ENCODE assay signal across 22 cellular contexts in the genomic region with DNA sequence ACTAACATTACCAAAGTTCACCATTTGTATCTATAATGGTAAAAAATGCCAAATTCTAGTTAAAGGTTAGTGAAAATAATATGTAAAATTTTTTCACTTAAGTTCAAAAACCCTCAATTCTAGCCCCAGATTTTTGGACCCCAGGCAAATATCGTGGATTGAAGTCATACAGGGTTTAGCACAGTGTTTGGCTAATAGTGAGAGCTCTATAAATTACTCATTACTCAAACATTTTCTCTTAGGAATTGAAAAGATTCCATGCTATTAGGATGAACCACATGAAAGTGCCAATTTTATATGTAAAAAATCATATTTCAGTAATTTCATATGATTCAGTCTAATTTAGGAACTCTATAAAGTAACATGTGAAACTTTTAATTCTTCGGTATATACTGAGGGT.
"Had no signal": no experiment of that assay in that cellular context is flagged by ENCODE, and none has a peak within 500 bp of the region (broad histone marks: within the 10 kb centered on the region; RNA-seq: fewer than 3 reads in every experiment).

No MANE protein-coding gene starts in this region.

- H3K27ac ChIP-seq: adrenal gland, ascending aorta, heart right ventricle, lower lobe of right lung, testis, uterus had no signal

- H3K36me3 ChIP-seq: adrenal gland, ascending aorta, heart right ventricle, lower lobe of right lung, uterus had no signal

- DNase-seq: activated CD8-positive, alpha-beta memory T cell treated with anti-CD3 and anti-CD28 coated beads for 24 hours; activated CD8-positive, alpha-beta memory T cell treated with anti-CD3 and anti-CD28 coated beads, Interleukin-2, amount 50 U/mL, for 4 hours; activated naive CD4-positive, alpha-beta T cell; activated T-cell treated with anti-CD3 and anti-CD28 coated beads, Interleukin-2, amount 50 U/mL, for 4 hours; adrenal gland; effector memory CD4-positive, alpha-beta T cell; heart right ventricle; lower lobe of right lung; naive thymus-derived CD4-positive, alpha-beta T cell; posterior cingulate gyrus; stimulated activated CD4-positive, alpha-beta T cell treated with anti-CD3 and anti-CD28 coated beads, Interleukin-2, amount 100 ng/mL, for 48 hours; stimulated activated CD8-positive, alpha-beta memory T cell treated with anti-CD3 and anti-CD28 coated beads, Interleukin-4, amount 100 ng/mL, for 48 hours; stimulated activated naive B cell treated with anti-CD40 and anti-IgM and Interleukin-4, amounts not matched to agents 10 μg/mL and 1 μg/mL and 100 μg/mL, for 72 hours; T-helper 9 cell; testis; trophoblast cell; uterus had no signal

- H3K27me3 ChIP-seq: ascending aorta, heart right ventricle, testis, uterus had no signal

- ATAC-seq: activated T-cell treated with anti-CD3 and anti-CD28 coated beads, Interleukin-2, amount 50 U/mL, for 4 hours; esophagus mucosa; heart right ventricle; left lobe of liver; lower lobe of right lung; naive thymus-derived CD4-positive, alpha-beta T cell; sciatic nerve; stimulated activated naive B cell treated with anti-CD40 and anti-IgM and Interleukin-4, amounts not matched to agents 10 μg/mL and 1 μg/mL and 100 μg/mL, for 72 hours had no signal

- FAIRE-seq: endothelial cell of umbilical vein had no signal

- H3K4me1 ChIP-seq: ascending aorta, lower lobe of right lung, testis, uterus had no signal

- H3K9me3 ChIP-seq: adrenal gland, ascending aorta, heart right ventricle, lower lobe of right lung, testis, uterus had no signal

- H3K4me3 ChIP-seq: adrenal gland, ascending aorta, heart right ventricle, lower lobe of right lung, testis, uterus had no signal
